2 cellular contexts compared by ENCODE assay signal in the genomic region with DNA sequence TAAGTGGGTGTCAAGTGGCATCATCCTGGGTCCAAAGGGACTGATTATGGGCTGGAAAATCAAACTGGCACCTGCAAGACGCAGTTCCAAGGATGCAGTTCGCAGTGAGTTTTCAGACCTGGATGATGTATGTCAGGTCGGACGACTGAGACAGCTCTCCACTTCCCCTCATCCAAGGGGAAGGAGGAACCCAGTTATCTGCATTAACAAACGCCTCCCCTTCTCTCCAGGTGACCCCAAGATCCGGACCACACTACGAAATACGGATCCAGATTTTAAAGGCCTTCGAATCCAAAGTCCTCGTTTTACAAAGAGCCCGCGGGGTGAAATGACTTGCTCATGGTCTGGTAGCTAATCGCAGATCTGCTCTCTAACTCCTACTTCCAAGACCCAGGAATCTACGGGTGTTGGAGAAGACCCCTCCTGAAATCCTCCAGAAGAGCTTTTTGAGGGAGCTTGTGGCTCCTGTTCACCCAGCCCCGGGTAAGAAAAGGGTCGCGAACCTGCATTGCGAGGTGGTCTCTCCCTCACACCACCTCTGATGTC.
TF ChIP-seq lines count a peak whose summit lies in the region.

No MANE protein-coding gene starts in this region.

TF ChIP-seq in HEK293, 187 proteins besides CTCF, POLR2A, EP300 and RAD21 (continued from another document):
- TF ChIP-seq, protein P1, sequence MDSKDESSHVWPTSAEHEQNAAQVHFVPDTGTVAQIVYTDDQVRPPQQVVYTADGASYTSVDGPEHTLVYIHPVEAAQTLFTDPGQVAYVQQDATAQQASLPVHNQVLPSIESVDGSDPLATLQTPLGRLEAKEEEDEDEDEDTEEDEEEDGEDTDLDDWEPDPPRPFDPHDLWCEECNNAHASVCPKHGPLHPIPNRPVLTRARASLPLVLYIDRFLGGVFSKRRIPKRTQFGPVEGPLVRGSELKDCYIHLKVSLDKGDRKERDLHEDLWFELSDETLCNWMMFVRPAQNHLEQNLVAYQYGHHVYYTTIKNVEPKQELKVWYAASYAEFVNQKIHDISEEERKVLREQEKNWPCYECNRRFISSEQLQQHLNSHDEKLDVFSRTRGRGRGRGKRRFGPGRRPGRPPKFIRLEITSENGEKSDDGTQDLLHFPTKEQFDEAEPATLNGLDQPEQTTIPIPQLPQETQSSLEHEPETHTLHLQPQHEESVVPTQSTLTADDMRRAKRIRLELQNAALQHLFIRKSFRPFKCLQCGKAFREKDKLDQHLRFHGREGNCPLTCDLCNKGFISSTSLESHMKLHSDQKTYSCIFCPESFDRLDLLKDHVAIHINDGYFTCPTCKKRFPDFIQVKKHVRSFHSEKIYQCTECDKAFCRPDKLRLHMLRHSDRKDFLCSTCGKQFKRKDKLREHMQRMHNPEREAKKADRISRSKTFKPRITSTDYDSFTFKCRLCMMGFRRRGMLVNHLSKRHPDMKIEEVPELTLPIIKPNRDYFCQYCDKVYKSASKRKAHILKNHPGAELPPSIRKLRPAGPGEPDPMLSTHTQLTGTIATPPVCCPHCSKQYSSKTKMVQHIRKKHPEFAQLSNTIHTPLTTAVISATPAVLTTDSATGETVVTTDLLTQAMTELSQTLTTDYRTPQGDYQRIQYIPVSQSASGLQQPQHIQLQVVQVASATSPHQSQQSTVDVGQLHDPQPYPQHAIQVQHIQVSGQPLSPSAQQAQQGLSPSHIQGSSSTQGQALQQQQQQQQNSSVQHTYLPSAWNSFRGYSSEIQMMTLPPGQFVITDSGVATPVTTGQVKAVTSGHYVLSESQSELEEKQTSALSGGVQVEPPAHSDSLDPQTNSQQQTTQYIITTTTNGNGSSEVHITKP (tag by site-specific recombination; IDR thresholded peaks at IDR 0.05): peak; percentile 75
- TF ChIP-seq ZNF423 (tag by site-specific recombination; IDR thresholded peaks at IDR 0.05) (no peak), ZNF610 (tag by site-specific recombination; IDR thresholded peaks at IDR 0.05; ENCODE audit: borderline replicate concordance) (no peak), ZBTB17 (tag by site-specific recombination; IDR thresholded peaks at IDR 0.05) (peak; percentile 64), ZBTB20 (tag by site-specific recombination; IDR thresholded peaks at IDR 0.05) (peak; percentile 82), FEZF1 (tag by site-specific recombination; IDR thresholded peaks at IDR 0.05) (no peak), ZNF335 (tag by site-specific recombination; conservative IDR thresholded peaks at IDR 0.05) (peak; percentile 63), ZXDB (tag by site-specific recombination; IDR thresholded peaks at IDR 0.05) (0 out of 2 replicates have a peak, but pooled peaks have one; percentile 26), ZNF600 (tag by site-specific recombination; IDR thresholded peaks at IDR 0.05) (peak; percentile 51; the same call in 1 of the 2 replicates)
- TF ChIP-seq, protein P2, sequence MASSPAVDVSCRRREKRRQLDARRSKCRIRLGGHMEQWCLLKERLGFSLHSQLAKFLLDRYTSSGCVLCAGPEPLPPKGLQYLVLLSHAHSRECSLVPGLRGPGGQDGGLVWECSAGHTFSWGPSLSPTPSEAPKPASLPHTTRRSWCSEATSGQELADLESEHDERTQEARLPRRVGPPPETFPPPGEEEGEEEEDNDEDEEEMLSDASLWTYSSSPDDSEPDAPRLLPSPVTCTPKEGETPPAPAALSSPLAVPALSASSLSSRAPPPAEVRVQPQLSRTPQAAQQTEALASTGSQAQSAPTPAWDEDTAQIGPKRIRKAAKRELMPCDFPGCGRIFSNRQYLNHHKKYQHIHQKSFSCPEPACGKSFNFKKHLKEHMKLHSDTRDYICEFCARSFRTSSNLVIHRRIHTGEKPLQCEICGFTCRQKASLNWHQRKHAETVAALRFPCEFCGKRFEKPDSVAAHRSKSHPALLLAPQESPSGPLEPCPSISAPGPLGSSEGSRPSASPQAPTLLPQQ (tag by site-specific recombination; IDR thresholded peaks at IDR 0.05): 0 out of 2 replicates have a peak, but pooled peaks have one; percentile 27

TF ChIP-seq in endothelial cell of umbilical vein, 7 proteins besides CTCF, POLR2A, EP300 and RAD21 (continued from another document):
- TF ChIP-seq, protein P3, sequence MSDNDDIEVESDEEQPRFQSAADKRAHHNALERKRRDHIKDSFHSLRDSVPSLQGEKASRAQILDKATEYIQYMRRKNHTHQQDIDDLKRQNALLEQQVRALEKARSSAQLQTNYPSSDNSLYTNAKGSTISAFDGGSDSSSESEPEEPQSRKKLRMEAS (IDR thresholded peaks at IDR 0.05; ENCODE audit: insufficient read depth, insufficient read length): no peak
